Comparison of ENCODE assay signal across 8 cellular contexts in genomic region chr20:35277531-35278395, GRCh38. TPM values are rescaled to one million over a fixed set of nuclear protein-coding genes. Genes with fewer than 3 reads are reported as not detected.
DNase-seq lines count a peak whose midpoint lies in the region; ATAC-seq, FAIRE-seq and TF ChIP-seq lines count a peak whose summit lies in the region.

MMP24OS (minus strand) TSS chr20:35278122; CDS start chr20:35277929, 193 bp downstream.

- peaks cover 24% of the 10 kb centered on the region for H3K36me3 Mint-ChIP-seq in activated T-cell treated with anti-CD3 and anti-CD28 coated beads, Interleukin-2, amount 50 U/mL, for 4 hours (ENCODE audit: insufficient read depth)

- no peak for TF ChIP-seq EP300 in esophagus muscularis mucosa (IDR thresholded peaks at IDR 0.05)

- H3K36me3 ChIP-seq in esophagus muscularis mucosa: peaks cover 11 to 62% (median 54%) of the 10 kb centered on the region in 4 donors
- H3K36me3 ChIP-seq in muscle layer of duodenum (ENCODE audit: control insufficient read depth in 1 of 2, insufficient read depth in 2 of 2, low read length in 2 of 2): peaks cover 36 to 38% of the 10 kb centered on the region in 2 donors

- no peaks in the 10 kb centered on the region for H3K27me3 Mint-ChIP-seq in activated T-cell treated with anti-CD3 and anti-CD28 coated beads, Interleukin-2, amount 50 U/mL, for 4 hours (ENCODE audit: low read depth)

- intact Hi-C loops in esophagus muscularis mucosa (cut with DNase I): no loop called here

- peak within 1 kb of the TSS; percentile 74 to 95 (median 90) for H3K4me3 ChIP-seq in esophagus muscularis mucosa
- peak within 1 kb of the TSS; percentile 73 to 91 for H3K4me3 ChIP-seq in muscle layer of duodenum (ENCODE audit: low read depth in 1 of 2, low read length in 2 of 2)

- TF ChIP-seq CTCF in GM20000 (IDR thresholded peaks at IDR 0.05; ENCODE audit: extremely low read depth, missing control alignments) (peak; percentile 52), esophagus muscularis mucosa (IDR thresholded peaks at IDR 0.05) (peak in 2 of 3 experiments; percentile 14 to 41)

- H3K27me3 ChIP-seq in esophagus muscularis mucosa (no peaks in the 10 kb centered on the region), muscle layer of duodenum (ENCODE audit: low read depth, low read length) (no peaks in the 10 kb centered on the region)

- FAIRE-seq in HTR-8/SVneo (lab: Jason Lieb, UNC): peak; percentile 98

- H3K9me3 ChIP-seq in esophagus muscularis mucosa (no peaks in the 10 kb centered on the region), muscle layer of duodenum (ENCODE audit: control insufficient read depth in 1 of 2, low read length in 2 of 2) (no peaks in the 10 kb centered on the region)

- H3K9me3 Mint-ChIP-seq in activated T-cell treated with anti-CD3 and anti-CD28 coated beads, Interleukin-2, amount 50 U/mL, for 4 hours: no peaks in the 10 kb centered on the region

- H3K4me1 Mint-ChIP-seq in activated T-cell treated with anti-CD3 and anti-CD28 coated beads, Interleukin-2, amount 50 U/mL, for 4 hours (ENCODE audit: low read depth): peaks cover 24% of the 10 kb centered on the region

- TF ChIP-seq POLR2A in esophagus muscularis mucosa (IDR thresholded peaks at IDR 0.05; ENCODE audit: low read depth): peak; percentile 91

- under 1% methylated on average over 28 of the region's 76 CpGs for WGBS in esophagus muscularis mucosa

- H3K4me1 ChIP-seq in esophagus muscularis mucosa (peaks cover 16 to 57% (median 40%) of the 10 kb centered on the region in 4 donors), muscle layer of duodenum (ENCODE audit: control insufficient read depth in 1 of 2, insufficient read depth in 2 of 2, low read length in 2 of 2) (peaks cover 0 to 16% of the 10 kb centered on the region in 2 donors)

- peak; percentile 95 to 96 for ATAC-seq in activated T-cell treated with anti-CD3 and anti-CD28 coated beads, Interleukin-2, amount 50 U/mL, for 4 hours

- peak within 1 kb of the TSS; percentile 88 for H3K4me3 Mint-ChIP-seq in activated T-cell treated with anti-CD3 and anti-CD28 coated beads, Interleukin-2, amount 50 U/mL, for 4 hours

- DNase-seq in D341Med (ENCODE audit: low spot score): peak; percentile 97
- peak; percentile 97 for DNase-seq in GM20000 (ENCODE audit: low spot score)
- DNase-seq in HTR-8/SVneo (ENCODE audit: insufficient read length, low spot score): peak; percentile 92
- DNase-seq in OCI-M1 (lab: John Stamatoyannopoulos, UW): peak; percentile 95
- DNase-seq in activated T-cell treated with anti-CD3 and anti-CD28 coated beads, Interleukin-2, amount 50 U/mL, for 4 hours: peak; percentile 84
- peak; percentile 96 for DNase-seq in esophagus muscularis mucosa (ENCODE audit: extremely low spot score)
- peak; percentile 79 for DNase-seq in stimulated activated CD8-positive, alpha-beta memory T cell treated with anti-CD3 and anti-CD28 coated beads, Interleukin-7, amount 100 ng/mL, for 24 hours (ENCODE audit: low read depth)

- H3K27ac ChIP-seq in esophagus muscularis mucosa (replicated peaks in 1 of 4) (peak within 1 kb of the TSS; percentile 95 to 100 (median 99)), muscle layer of duodenum (ENCODE audit: low read length) (peak within 1 kb of the TSS; percentile 96)

RNA-seq across cellular contexts. Expression of gene MMP24OS, which starts in this region (rescaled TPM):
- total RNA-seq in activated T-cell treated with anti-CD3 and anti-CD28 coated beads, Interleukin-2, amount 50 U/mL, for 4 hours: 10 to 100 TPM; 22.4 to 23.1 (median 22.9) TPM
- total RNA-seq in esophagus muscularis mucosa: 10 to 100 TPM; 27.7 to 37.8 (median 32.0) TPM

Comparison
In these comparisons a context has a peak if more than half of its experiments do, and no peak if none do; other contexts are left out.
1. Peak in every context shown above with its lines: DNase-seq, ATAC-seq, H3K4me3 ChIP-seq and H3K27ac ChIP-seq.